ENCODE assay signal across 7 cellular contexts in the genomic region with DNA sequence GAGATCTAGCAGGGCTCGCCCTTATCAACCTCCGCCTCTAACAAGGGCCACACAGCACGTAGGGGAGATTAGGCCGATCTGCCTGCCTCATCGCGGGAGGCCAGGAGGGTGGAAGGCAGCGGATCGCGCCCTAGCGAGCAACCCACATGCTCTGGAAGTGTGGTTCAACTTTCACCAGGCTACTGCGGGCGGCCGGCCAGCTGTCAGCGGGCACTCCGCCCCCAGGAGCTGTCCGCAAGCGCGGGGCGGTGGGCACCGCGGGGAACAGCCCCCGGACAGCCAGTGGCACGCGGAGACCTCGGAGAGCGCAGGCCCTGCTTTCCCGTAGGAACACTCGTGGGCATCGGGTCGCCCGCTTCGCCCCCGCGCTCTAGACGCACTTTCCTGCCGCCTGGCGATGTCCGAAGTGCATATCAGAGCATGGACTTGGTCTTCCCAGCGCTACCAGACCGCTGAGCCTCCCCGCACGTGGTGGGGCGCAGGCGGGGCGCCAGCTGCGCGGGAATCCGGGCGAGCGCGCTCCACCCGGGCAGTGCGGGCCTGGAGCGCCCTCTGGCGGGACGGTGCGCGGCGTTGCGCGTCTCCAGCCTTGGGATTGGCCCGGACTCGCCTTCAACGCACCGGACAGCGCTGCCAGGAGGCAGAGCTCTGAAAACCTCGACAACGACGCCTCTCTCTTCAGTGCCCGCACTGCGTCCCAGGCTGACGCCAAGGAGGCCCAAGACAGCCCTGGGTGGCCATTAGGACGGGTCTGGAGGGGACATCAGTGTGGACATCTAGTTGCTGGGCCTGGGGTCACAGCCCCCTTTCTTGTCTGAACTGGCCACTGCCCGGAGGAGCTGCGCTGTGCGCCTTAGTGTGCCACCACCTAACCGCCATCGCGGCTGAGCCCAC. TPM values are rescaled to one million over a fixed set of nuclear protein-coding genes. Genes with fewer than 3 reads are reported as not detected.
DNase-seq lines count a peak whose midpoint lies in the region; ATAC-seq and TF ChIP-seq lines count a peak whose summit lies in the region.

No MANE protein-coding gene starts in this region.

- peak overlapping the region; percentile 64 for H3K4me3 Mint-ChIP-seq in T-helper 1 cell treated with Interleukin-12 subunit alpha and Interleukin-12 subunit beta and Interleukin-4 antibody, amounts not matched to agents 30 μg/mL and 1 μg/mL, for 36 hours

- H3K27ac ChIP-seq in left ventricle myocardium inferior (replicated peaks) (peak overlapping the region; percentile 54), tibial nerve (peak overlapping the region in 1 of 4 donors; percentile 70)

- peaks cover 24% of the 10 kb centered on the region for H3K4me1 Mint-ChIP-seq in T-helper 1 cell treated with Interleukin-12 subunit alpha and Interleukin-12 subunit beta and Interleukin-4 antibody, amounts not matched to agents 30 μg/mL and 1 μg/mL, for 36 hours (ENCODE audit: low read depth)

- 1 to 9% methylated on average over 13 to 38 of the region's 79 CpGs for WGBS in tibial nerve, 2 donors

- peaks cover 30% of the 10 kb centered on the region for H3K27me3 Mint-ChIP-seq in T-helper 1 cell treated with Interleukin-12 subunit alpha and Interleukin-12 subunit beta and Interleukin-4 antibody, amounts not matched to agents 30 μg/mL and 1 μg/mL, for 36 hours (ENCODE audit: low read depth)

- TF ChIP-seq CTCF in left ventricle myocardium inferior (IDR thresholded peaks at IDR 0.05; ENCODE audit: borderline replicate concordance): peak; percentile 98
- TF ChIP-seq CTCF in tibial nerve (IDR thresholded peaks at IDR 0.05): peak; percentile 90 to 98 (median 93)

- peaks cover 30% of the 10 kb centered on the region for H3K27me3 ChIP-seq in left ventricle myocardium inferior (ENCODE audit: low read depth)
- peaks cover 0 to 5% of the 10 kb centered on the region in 2 donors for H3K27me3 ChIP-seq in tibial nerve

- intact Hi-C loops in left ventricle myocardium inferior (cut with micrococcal nuclease) (loop anchor here (10.0 kb wide), 1 partner anchor 518 kb away; no protein-coding TSS in a partner anchor), posterior cingulate gyrus (cut with DNase I) (loop anchor here (1.0 kb wide), 1 partner anchor 514 kb away; no protein-coding TSS in a partner anchor)

- H3K27ac Mint-ChIP-seq in T-helper 1 cell treated with Interleukin-12 subunit alpha and Interleukin-12 subunit beta and Interleukin-4 antibody, amounts not matched to agents 30 μg/mL and 1 μg/mL, for 36 hours: no peak overlapping the region

- ATAC-seq in GM18511 (IDR thresholded peaks at IDR 0.05; ENCODE audit: unreplicated experiment): peak; percentile 42

- no peaks in the 10 kb centered on the region for H3K9me3 ChIP-seq in left ventricle myocardium inferior (replicated peaks)
- no peaks in the 10 kb centered on the region for H3K9me3 ChIP-seq in tibial nerve

- no peaks in the 10 kb centered on the region for H3K9me3 Mint-ChIP-seq in T-helper 1 cell treated with Interleukin-12 subunit alpha and Interleukin-12 subunit beta and Interleukin-4 antibody, amounts not matched to agents 30 μg/mL and 1 μg/mL, for 36 hours

- DNase-seq in NCI-H1092 (lab: John Stamatoyannopoulos, UW): peak; percentile 34
- peak; percentile 54 for DNase-seq in amniotic stem cell (lab: John Stamatoyannopoulos, UW)
- DNase-seq in left ventricle myocardium inferior: peak; percentile 86
- DNase-seq in posterior cingulate gyrus: peak; percentile 65 to 97 (median 85)
- DNase-seq in tibial nerve (ENCODE audit: low spot score in 2 of 2): peak; percentile 70 to 73

- H3K4me3 ChIP-seq in left ventricle myocardium inferior (peak overlapping the region; percentile 69), tibial nerve (peak overlapping the region; percentile 28 to 58 (median 46))

- H3K4me1 ChIP-seq in left ventricle myocardium inferior: peaks cover 35% of the 10 kb centered on the region
- H3K4me1 ChIP-seq in tibial nerve: peaks cover 0 to 32% (median 22%) of the 10 kb centered on the region in 4 donors

- peak in 1 of 2 donors; percentile 27 for TF ChIP-seq EP300 in tibial nerve (IDR thresholded peaks at IDR 0.05)

- no peak for TF ChIP-seq POLR2A in tibial nerve (IDR thresholded peaks at IDR 0.05)

- H3K36me3 ChIP-seq in left ventricle myocardium inferior: no peaks in the 10 kb centered on the region
- H3K36me3 ChIP-seq in tibial nerve: no peaks in the 10 kb centered on the region

- peaks cover 2% of the 10 kb centered on the region for H3K36me3 Mint-ChIP-seq in T-helper 1 cell treated with Interleukin-12 subunit alpha and Interleukin-12 subunit beta and Interleukin-4 antibody, amounts not matched to agents 30 μg/mL and 1 μg/mL, for 36 hours (ENCODE audit: low read depth)

RNA-seq across cellular contexts. Expression of gene ZNHIT3, which starts 3.6 kb away (rescaled TPM):
- total RNA-seq in left ventricle myocardium inferior (22.9 TPM), tibial nerve (10 to 100 TPM; 21.0 to 31.5 (median 26.8) TPM)

RNA-seq across cellular contexts. Expression of gene MYO19, which starts 51.8 kb away (rescaled TPM):
- total RNA-seq in left ventricle myocardium inferior (11.8 TPM), tibial nerve (100 to 1,000 TPM in 1 of 4 donors, 10 to 100 TPM in 3; 33.3 to 120 (median 69.8) TPM)

RNA-seq across cellular contexts. Expression of gene PIGW, which starts 51.9 kb away (rescaled TPM):
- 3.3 TPM for total RNA-seq in left ventricle myocardium inferior
- 1 to 10 TPM; 2.7 to 5.7 (median 3.4) TPM for total RNA-seq in tibial nerve

Comparison
In these comparisons a context has a peak if more than half of its experiments do, and no peak if none do; other contexts are left out.
1. DNase-seq: peak in every context shown above with its lines; median percentile 86 in left ventricle myocardium inferior; 85 in posterior cingulate gyrus; 72 in tibial nerve; 54 in amniotic stem cell; 34 in NCI-H1092.